In the genomic region with DNA sequence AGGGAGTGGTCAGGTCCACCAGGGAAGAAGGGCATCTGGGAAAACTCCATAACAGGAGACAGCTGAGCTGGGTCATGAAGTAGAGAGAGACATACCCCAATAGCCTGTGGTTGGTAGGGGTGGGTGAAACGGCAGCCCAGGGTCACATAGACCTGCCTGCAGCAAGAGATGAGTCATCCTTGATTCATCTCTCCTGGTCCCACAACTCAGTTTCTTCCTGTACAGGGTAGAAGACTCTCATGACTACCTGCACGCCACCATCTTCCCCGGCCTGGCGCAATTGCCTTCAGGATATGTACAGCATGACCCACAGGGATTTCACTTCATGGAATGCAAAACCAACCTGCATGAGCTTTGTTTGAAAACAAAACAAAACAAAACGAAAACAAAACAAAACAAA, we compare ENCODE assay signal across 21 cellular contexts. TPM values are rescaled to one million over a fixed set of nuclear protein-coding genes. Genes with fewer than 3 reads are reported as not detected.
DNase-seq lines count a peak whose midpoint lies in the region; ATAC-seq and TF ChIP-seq lines count a peak whose summit lies in the region.
"Had no signal": no experiment of that assay in that cellular context is flagged by ENCODE, and none has a peak within 500 bp of the region (broad histone marks: within the 10 kb centered on the region; RNA-seq: fewer than 3 reads in every experiment).

No MANE protein-coding gene starts in this region.

- H3K4me3 ChIP-seq in IMR-90 (ENCODE audit: insufficient read depth, low read depth, low read length) (no peak overlapping the region), astrocyte of the spinal cord (ENCODE audit: low read depth, low read length) (no peak overlapping the region)
- H3K4me3 ChIP-seq: vagina had no signal

- H3K9ac ChIP-seq in IMR-90 (ENCODE audit: low read depth, low read length), result no peak overlapping the region

- no peak overlapping the region for H2BK5ac ChIP-seq in IMR-90 (ENCODE audit: low read depth, low read length, poor library complexity, severe bottlenecking)

- H3K27me3 Mint-ChIP-seq in neural crest cell (ENCODE audit: low read depth), result no peaks in the 10 kb centered on the region
- H3K27me3 Mint-ChIP-seq in activated T-helper 1 cell treated with anti-CD3 and anti-CD28 coated beads, Interleukin-12 subunit alpha, Interleukin-12 subunit beta, Interleukin-2, Interleukin-4 antibody, amounts not matched to agents 30 ng/mL and 10 ng/mL and 1 ng/mL, durations not matched to agents 14 hours and 24 hours and 36 hours (ENCODE audit: insufficient read depth), result no peaks in the 10 kb centered on the region
- H3K27me3 Mint-ChIP-seq: activated CD4-positive, alpha-beta memory T cell treated with anti-CD3 and anti-CD28 coated beads, Interleukin-2, amount 10 ng/mL, durations not matched to agents 7 days and 5 days; memory B cell had no signal

- H3K27ac Mint-ChIP-seq in neural crest cell (ENCODE audit: unreplicated experiment), result peak overlapping the region; percentile 51
- H3K27ac Mint-ChIP-seq in activated T-helper 1 cell treated with anti-CD3 and anti-CD28 coated beads, Interleukin-12 subunit alpha, Interleukin-12 subunit beta, Interleukin-2, Interleukin-4 antibody, amounts not matched to agents 30 ng/mL and 10 ng/mL and 1 ng/mL, durations not matched to agents 14 hours and 24 hours and 36 hours, result no peak overlapping the region
- H3K27ac Mint-ChIP-seq: activated CD4-positive, alpha-beta memory T cell treated with anti-CD3 and anti-CD28 coated beads, Interleukin-2, amount 10 ng/mL, durations not matched to agents 7 days and 5 days; B cell; memory B cell; natural killer cell treated with Interleukin-12 subunit alpha and Interleukin-12 subunit beta and Interleukin-15 and Interleukin-18, amount 100 ng/mL, for 72 hours had no signal

- intact Hi-C loops in IMR-90 (cut with micrococcal nuclease), result no loop called here
- intact Hi-C loops in head of caudate nucleus (cut with DNase I), result no loop called here
- intact Hi-C loops in activated T-helper 1 cell treated with anti-CD3 and anti-CD28 coated beads, Interleukin-12 subunit alpha, Interleukin-12 subunit beta, Interleukin-2, Interleukin-4 antibody, amounts not matched to agents 30 ng/mL and 10 ng/mL and 1 ng/mL, durations not matched to agents 14 hours and 24 hours and 36 hours (cut with micrococcal nuclease), result no loop called here

- H3K4me1 Mint-ChIP-seq in neural crest cell, result peaks cover 4% of the 10 kb centered on the region
- no peaks in the 10 kb centered on the region for H3K4me1 Mint-ChIP-seq in activated T-helper 1 cell treated with anti-CD3 and anti-CD28 coated beads, Interleukin-12 subunit alpha, Interleukin-12 subunit beta, Interleukin-2, Interleukin-4 antibody, amounts not matched to agents 30 ng/mL and 10 ng/mL and 1 ng/mL, durations not matched to agents 14 hours and 24 hours and 36 hours (ENCODE audit: low read depth)
- H3K4me1 Mint-ChIP-seq: activated CD4-positive, alpha-beta memory T cell treated with anti-CD3 and anti-CD28 coated beads, Interleukin-2, amount 10 ng/mL, durations not matched to agents 7 days and 5 days; B cell; memory B cell had no signal

- H3K4me2 ChIP-seq in IMR-90 (ENCODE audit: low read depth, low read length), result no peak overlapping the region

- no peak overlapping the region for H3K14ac ChIP-seq in IMR-90 (replicated peaks; ENCODE audit: low read depth, low read length)

- H3K36me3 Mint-ChIP-seq in neural crest cell (ENCODE audit: low read depth), result no peaks in the 10 kb centered on the region
- H3K36me3 Mint-ChIP-seq in activated T-helper 1 cell treated with anti-CD3 and anti-CD28 coated beads, Interleukin-12 subunit alpha, Interleukin-12 subunit beta, Interleukin-2, Interleukin-4 antibody, amounts not matched to agents 30 ng/mL and 10 ng/mL and 1 ng/mL, durations not matched to agents 14 hours and 24 hours and 36 hours (ENCODE audit: low read depth), result no peaks in the 10 kb centered on the region
- H3K36me3 Mint-ChIP-seq: memory B cell; natural killer cell treated with Interleukin-12 subunit alpha and Interleukin-12 subunit beta and Interleukin-15 and Interleukin-18, amount 100 ng/mL, for 72 hours had no signal

- no peaks in the 10 kb centered on the region for H3K36me3 ChIP-seq in IMR-90 (ENCODE audit: control insufficient read depth, insufficient read depth, low read length)
- H3K36me3 ChIP-seq: vagina had no signal

- no peak overlapping the region for H4K5ac ChIP-seq in IMR-90 (ENCODE audit: low read depth, low read length)

- no peak for TF ChIP-seq RAD21 in IMR-90 (IDR thresholded peaks at IDR 0.05; ENCODE audit: low read length)

- no peak overlapping the region for H2BK15ac ChIP-seq in IMR-90 (ENCODE audit: low read depth, low read length)

- no peak overlapping the region for H2BK120ac ChIP-seq in IMR-90 (ENCODE audit: low read depth, low read length)

- TF ChIP-seq POLR2A in IMR-90 (IDR thresholded peaks at IDR 0.05; ENCODE audit: low read depth, low read length), result no peak

- no peak overlapping the region for H4K91ac ChIP-seq in IMR-90 (ENCODE audit: insufficient read depth, low read depth, low read length)

- no peak overlapping the region for H3K27ac ChIP-seq in IMR-90 (ENCODE audit: insufficient read depth, low read length)
- H3K27ac ChIP-seq: vagina had no signal

- no peak overlapping the region for H3K4ac ChIP-seq in IMR-90 (ENCODE audit: low read depth, low read length)

- H2AFZ ChIP-seq in IMR-90 (replicated peaks; ENCODE audit: low read length, poor library complexity), result no peak overlapping the region

- H2BK20ac ChIP-seq in IMR-90 (ENCODE audit: low read depth, low read length), result no peak overlapping the region

- H3K9me3 Mint-ChIP-seq in neural crest cell, result peaks cover 2% of the 10 kb centered on the region
- peaks cover 8% of the 10 kb centered on the region for H3K9me3 Mint-ChIP-seq in activated T-helper 1 cell treated with anti-CD3 and anti-CD28 coated beads, Interleukin-12 subunit alpha, Interleukin-12 subunit beta, Interleukin-2, Interleukin-4 antibody, amounts not matched to agents 30 ng/mL and 10 ng/mL and 1 ng/mL, durations not matched to agents 14 hours and 24 hours and 36 hours
- H3K9me3 Mint-ChIP-seq: natural killer cell treated with Interleukin-12 subunit alpha and Interleukin-12 subunit beta and Interleukin-15 and Interleukin-18, amount 100 ng/mL, for 72 hours had no signal

- in situ Hi-C loops in IMR-90 (cut with MboI; ENCODE audit: low sequenced_read_pairs) (no loop called here), astrocyte of the spinal cord (cut with HindIII; ENCODE audit: low sequenced_read_pairs) (no loop called here)

- no peaks in the 10 kb centered on the region for H4K20me1 ChIP-seq in IMR-90 (ENCODE audit: insufficient read depth, low read length)

- no peak for TF ChIP-seq CTCF in IMR-90 (conservative IDR thresholded peaks at IDR 0.05; ENCODE audit: low read depth, low read length)
- no peak for TF ChIP-seq CTCF in astrocyte of the spinal cord (IDR thresholded peaks at IDR 0.05; ENCODE audit: low read depth, low read length)
- TF ChIP-seq CTCF in neural crest cell (conservative IDR thresholded peaks at IDR 0.05), result no peak

- H3K9me1 ChIP-seq in IMR-90 (ENCODE audit: insufficient read depth, low read length), result no peaks in the 10 kb centered on the region

- H3K79me1 ChIP-seq in IMR-90 (ENCODE audit: low read depth in 1 of 2, low read length in 2 of 2), result no peaks in the 10 kb centered on the region

- H3K27me3 ChIP-seq in IMR-90 (ENCODE audit: control insufficient read depth, insufficient read depth, low read length), result peaks cover 17% of the 10 kb centered on the region
- H3K27me3 ChIP-seq: vagina had no signal

- POLR2A ChIA-PET in IMR-90 (lab: Charles Lee; ENCODE audit: unreplicated experiment), result no interaction called here

- H3K18ac ChIP-seq in IMR-90 (ENCODE audit: low read depth, low read length), result no peak overlapping the region

- CTCF ChIA-PET in IMR-90 (lab: Yijun Ruan, JAX), result no interaction called here

- H3K9me3 ChIP-seq in IMR-90 (ENCODE audit: control insufficient read depth, insufficient read depth, low read length), result no peaks in the 10 kb centered on the region
- H3K9me3 ChIP-seq: vagina had no signal

- no peaks in the 10 kb centered on the region for H3K4me1 ChIP-seq in IMR-90 (ENCODE audit: control insufficient read depth, insufficient read depth, low read length)
- H3K4me1 ChIP-seq: vagina had no signal

- dilution Hi-C loops in IMR-90 (cut with HindIII; ENCODE audit: low sequenced_read_pairs, unreplicated experiment), result no loop called here

- no peak overlapping the region for H2AK9ac ChIP-seq in IMR-90 (replicated peaks; ENCODE audit: low read depth, low read length, poor library complexity)

- WGBS in IMR-90 (ENCODE audit: extremely low coverage in 2 of 2, insufficient read length in 1 of 2), 2 experiments, result 100% methylated on average over 1 of the region's 5 CpGs; no CpG with 5 or more reads in 1 of the 2 experiments

- peak; percentile 48 for DNase-seq in Daoy (ENCODE audit: low read depth)
- peak; percentile 13 for DNase-seq in IMR-90
- DNase-seq in astrocyte of the spinal cord (ENCODE audit: low read depth, low spot score), result peak; percentile 45
- DNase-seq in neural crest cell (ENCODE audit: low read depth, low spot score), result no peak
- no peak for DNase-seq in head of caudate nucleus
- DNase-seq in activated T-helper 1 cell treated with anti-CD3 and anti-CD28 coated beads, Interleukin-12 subunit alpha, Interleukin-12 subunit beta, Interleukin-2, Interleukin-4 antibody, amounts not matched to agents 30 ng/mL and 10 ng/mL and 1 ng/mL, durations not matched to agents 14 hours and 24 hours and 36 hours (ENCODE audit: low spot score), result no peak
- no peak for DNase-seq in NCI-H2196 (lab: John Stamatoyannopoulos, UW; ENCODE audit: unreplicated experiment)
- DNase-seq: activated CD4-positive, alpha-beta memory T cell treated with anti-CD3 and anti-CD28 coated beads, Interleukin-2, amount 10 ng/mL, durations not matched to agents 7 days and 5 days; activated T-cell treated with anti-CD3 and anti-CD28 coated beads, Interleukin-2, amount 50 U/mL, for 48 hours; Calu3; caudate nucleus; effector CD4-positive, alpha-beta T cell; hippocampal formation; MM.1S; NCI-H226; NK-92 treated with Interleukin-12 subunit alpha and Interleukin-12 subunit beta, amount 100 ng/mL, for 24 hours; stimulated activated CD4-positive, alpha-beta T cell treated with anti-CD3 and anti-CD28 coated beads, Interleukin-2, amount 100 ng/mL, for 48 hours had no signal

- no peak for ATAC-seq in IMR-90 (ENCODE audit: low read depth)
- ATAC-seq: natural killer cell treated with Interleukin-12 subunit alpha and Interleukin-12 subunit beta and Interleukin-15 and Interleukin-18, amount 100 ng/mL, for 72 hours had no signal

- no peak overlapping the region for H4K8ac ChIP-seq in IMR-90 (ENCODE audit: low read depth in 2 of 2, low read length in 2 of 2)

- H3K23ac ChIP-seq in IMR-90 (ENCODE audit: low read depth, low read length), result no peak overlapping the region

- no TSS peak for BruUV-seq in IMR-90 (replicated peaks; lab: Mats Ljungman, UMichigan)

- H2AK5ac ChIP-seq in IMR-90 (ENCODE audit: low read depth, low read length), result no peak overlapping the region

- H3K4me3 Mint-ChIP-seq in neural crest cell, result no peak overlapping the region
- no peak overlapping the region for H3K4me3 Mint-ChIP-seq in activated T-helper 1 cell treated with anti-CD3 and anti-CD28 coated beads, Interleukin-12 subunit alpha, Interleukin-12 subunit beta, Interleukin-2, Interleukin-4 antibody, amounts not matched to agents 30 ng/mL and 10 ng/mL and 1 ng/mL, durations not matched to agents 14 hours and 24 hours and 36 hours
- H3K4me3 Mint-ChIP-seq: activated CD4-positive, alpha-beta memory T cell treated with anti-CD3 and anti-CD28 coated beads, Interleukin-2, amount 10 ng/mL, durations not matched to agents 7 days and 5 days; B cell; memory B cell; natural killer cell treated with Interleukin-12 subunit alpha and Interleukin-12 subunit beta and Interleukin-15 and Interleukin-18, amount 100 ng/mL, for 72 hours had no signal

- H3K56ac ChIP-seq in IMR-90 (ENCODE audit: extremely low read depth, insufficient read depth, low read length), result no peak overlapping the region

RNA-seq across cellular contexts. Expression of a gene that starts 45.1 kb away (rescaled TPM):
- 33.8 and 59.9 TPM in 2 replicates for total RNA-seq in Daoy (2014; rRNA removed; shearing (Covaris generic))
- total RNA-seq in IMR-90 (2012; rRNA removed), result 9.7 and 10.2 TPM in 2 replicates
- 7.1 and 9.6 TPM in 2 replicates for polyA plus RNA-seq in IMR-90 (2012; rRNA removed)
- polyA plus RNA-seq in IMR-90 (2012; cell fraction: cytosol; rRNA removed), result 4.1 and 4.5 TPM in 2 replicates
- polyA plus RNA-seq in IMR-90 (2012; cell fraction: nucleus; rRNA removed; ENCODE audit: low replicate concordance), result 6.7 and 11.2 TPM in 2 replicates
- total RNA-seq in neural crest cell, result 81.4 and 82.4 TPM in 2 replicates
- total RNA-seq in activated T-helper 1 cell treated with anti-CD3 and anti-CD28 coated beads, Interleukin-12 subunit alpha, Interleukin-12 subunit beta, Interleukin-2, Interleukin-4 antibody, amounts not matched to agents 30 ng/mL and 10 ng/mL and 1 ng/mL, durations not matched to agents 14 hours and 24 hours and 36 hours, result not detected in 2 replicates
- total RNA-seq: Calu3 had no signal

Comparison
In these comparisons a context has a peak if more than half of its experiments do, and no peak if none do; other contexts are left out.
1. DNase-seq: peak in Daoy (single experiment), IMR-90 (single experiment) and astrocyte of the spinal cord (single experiment); none in neural crest cell (single experiment), head of caudate nucleus (0 of 42), activated T-helper 1 cell treated with anti-CD3 and anti-CD28 coated beads, Interleukin-12 subunit alpha, Interleukin-12 subunit beta, Interleukin-2, Interleukin-4 antibody, amounts not matched to agents 30 ng/mL and 10 ng/mL and 1 ng/mL, durations not matched to agents 14 hours and 24 hours and 36 hours (single experiment) and NCI-H2196 (single experiment).